ENCODE assay signal across 16 cellular contexts in the genomic region with DNA sequence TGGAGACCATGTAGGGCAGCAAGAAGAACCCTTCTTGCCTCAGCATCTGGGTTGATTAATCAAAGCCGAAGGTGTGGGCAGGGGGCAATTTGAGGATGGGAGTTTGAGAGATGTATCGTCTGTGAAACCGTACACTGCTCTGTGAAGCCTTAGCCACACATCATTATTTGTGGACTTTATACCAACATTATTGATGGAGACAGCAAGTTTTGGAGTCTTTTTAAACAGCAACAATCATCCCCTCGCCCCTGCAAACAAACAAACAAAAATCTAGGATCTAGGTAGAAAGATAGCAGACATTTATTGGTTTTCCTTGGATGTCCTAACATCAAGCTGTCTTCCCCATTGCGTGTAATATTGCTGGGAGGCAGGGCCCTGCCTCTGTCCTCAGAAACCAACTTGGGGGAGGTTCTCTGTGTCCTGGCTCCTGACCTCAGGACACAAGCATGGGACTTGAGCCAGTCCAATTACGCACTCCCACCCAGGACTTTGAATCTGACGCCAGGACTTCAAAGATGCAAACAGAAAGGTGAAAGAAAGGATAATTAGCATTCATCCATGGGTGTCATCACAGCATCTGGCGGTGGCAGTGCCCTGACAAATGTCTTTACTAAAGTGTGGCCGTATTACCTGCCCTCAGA.
A peak's percentile ranks its signal among the peaks of the same experiment; 100 is the strongest.
DNase-seq lines count a peak whose midpoint lies in the region; ATAC-seq and TF ChIP-seq lines count a peak whose summit lies in the region.
"Had no signal": no experiment of that assay in that cellular context is flagged by ENCODE, and none has a peak within 500 bp of the region (broad histone marks: within the 10 kb centered on the region; RNA-seq: fewer than 3 reads in every experiment).

No MANE protein-coding gene starts in this region.

- H3K4me1 ChIP-seq in OCI-LY7 (ENCODE audit: insufficient read depth, low read length, poor library complexity, severe bottlenecking) (no peaks in the 10 kb centered on the region), psoas muscle (peaks cover 42% of the 10 kb centered on the region), left ventricle myocardium inferior (peaks cover 36% of the 10 kb centered on the region), ovary (ENCODE audit: insufficient read depth) (peaks cover 1% of the 10 kb centered on the region)

- 0 out of 2 replicates have a peak overlapping the region, but pooled peaks have one; percentile 25 for H2AFZ ChIP-seq in OCI-LY7 (ENCODE audit: low read length)

- H3K36me3 ChIP-seq in OCI-LY7 (ENCODE audit: insufficient read depth, low read length) (no peaks in the 10 kb centered on the region), psoas muscle (ENCODE audit: insufficient read depth in 1 of 2, low read depth in 1 of 2) (no peaks in the 10 kb centered on the region), left ventricle myocardium inferior (no peaks in the 10 kb centered on the region), ovary (no peaks in the 10 kb centered on the region)

- DNase-seq in CD4-positive, alpha-beta T cell, result no peak
- DNase-seq in OCI-LY7 (ENCODE audit: low spot score) (no peak), epithelial cell of prostate (ENCODE audit: low read depth, low spot score) (no peak), psoas muscle (no peak), CD14-positive monocyte (ENCODE audit: low spot score) (no peak), left ventricle myocardium inferior (no peak), ovary (no peak)
- DNase-seq in activated CD4-positive, alpha-beta T cell treated with anti-CD3 and anti-CD28 coated beads, Interleukin-2, amount 50 U/mL, for 1 hour, result no peak
- DNase-seq: activated T-cell treated with anti-CD3 and anti-CD28 coated beads, Interleukin-2, amount 50 U/mL, for 72 hours; central memory CD4-positive, alpha-beta T cell; effector CD8-positive, alpha-beta T cell; natural killer cell; NCI-H187 treated with DMSO at 0.1 percent for 48 hours; stimulated activated CD4-positive, alpha-beta T cell treated with anti-CD3 and anti-CD28 coated beads, Interleukin-1b, Interleukin-23, amount 100 ng/mL, for 48 hours had no signal

- intact Hi-C loops in CD4-positive, alpha-beta T cell (cut with DNase I, micrococcal nuclease), result no loop called here
- intact Hi-C loops in OCI-LY7 (cut with micrococcal nuclease; ENCODE audit: unreplicated experiment), result no loop called here
- intact Hi-C loops in psoas muscle (cut with DNase I), result loop anchor here in 1 of 2 donors (10.0 kb wide), 1 partner anchor 73 kb away; no protein-coding TSS in a partner anchor
- intact Hi-C loops in CD14-positive monocyte (cut with micrococcal nuclease), result no loop called here
- intact Hi-C loops in left ventricle myocardium inferior (cut with micrococcal nuclease), result no loop called here
- intact Hi-C loops in ovary (cut with DNase I), result no loop called here

- peaks cover 29% of the 10 kb centered on the region for H3K4me1 Mint-ChIP-seq in CD4-positive, alpha-beta T cell (ENCODE audit: low read depth)
- H3K4me1 Mint-ChIP-seq in CD14-positive monocyte, result peaks cover 30% of the 10 kb centered on the region

- H3K27me3 Mint-ChIP-seq in CD4-positive, alpha-beta T cell, result no peaks in the 10 kb centered on the region
- peaks cover 1 to 2% (median 2%) of the 10 kb centered on the region in 3 donors for H3K27me3 Mint-ChIP-seq in CD14-positive monocyte (ENCODE audit: low read depth in 3 of 3)
- H3K27me3 Mint-ChIP-seq: activated CD4-positive, alpha-beta memory T cell treated with anti-CD3 and anti-CD28 coated beads for 36 hours had no signal

- H3K4me2 ChIP-seq in OCI-LY7 (ENCODE audit: low read length), result no peak overlapping the region

- ATAC-seq in CD4-positive, alpha-beta T cell (ENCODE audit: poor library complexity), result no peak
- peak in 1 of 4 donors; percentile 21 for ATAC-seq in psoas muscle
- ATAC-seq: activated T-cell treated with anti-CD3 and anti-CD28 coated beads, Interleukin-2, amount 50 U/mL, for 72 hours had no signal

- WGBS in psoas muscle, 3 donors, result 74 to 78% (median 78%) methylated on average over 9 of the region's 9 CpGs
- WGBS in ovary, 3 donors, result 82 to 90% (median 85%) methylated on average over 9 of the region's 9 CpGs

- peaks cover 4% of the 10 kb centered on the region for H3K9me3 Mint-ChIP-seq in CD4-positive, alpha-beta T cell
- H3K9me3 Mint-ChIP-seq in CD14-positive monocyte, result peaks cover 2 to 7% (median 4%) of the 10 kb centered on the region in 7 donors
- H3K9me3 Mint-ChIP-seq: natural killer cell had no signal

- no peak overlapping the region for H3K27ac ChIP-seq in CD4-positive, alpha-beta T cell (ENCODE audit: low read depth, low read length)
- H3K27ac ChIP-seq in OCI-LY7 (ENCODE audit: low read depth, low read length, poor library complexity, severe bottlenecking), result no peak overlapping the region
- H3K27ac ChIP-seq in epithelial cell of prostate, result peak overlapping the region; percentile 78
- H3K27ac ChIP-seq in psoas muscle, result peak overlapping the region; percentile 53
- H3K27ac ChIP-seq in left ventricle myocardium inferior (replicated peaks), result no peak overlapping the region
- no peak overlapping the region for H3K27ac ChIP-seq in ovary

- BruUV-seq in OCI-LY7 (replicated peaks; lab: Mats Ljungman, UMichigan), result no TSS peak

- TF ChIP-seq EP300 in ovary (IDR thresholded peaks at IDR 0.05), result no peak

- CTCF ChIA-PET in CD4-positive, alpha-beta T cell (lab: Charles Lee), result no interaction called here
- CTCF ChIA-PET in OCI-LY7 (lab: Charles Lee; ENCODE audit: unreplicated experiment), result no interaction called here

- no peaks in the 10 kb centered on the region for H3K27me3 ChIP-seq in CD4-positive, alpha-beta T cell (ENCODE audit: control insufficient read depth, insufficient read depth, low read length)
- no peaks in the 10 kb centered on the region for H3K27me3 ChIP-seq in psoas muscle (ENCODE audit: insufficient read depth in 3 of 3, low read length in 2 of 3)
- no peaks in the 10 kb centered on the region for H3K27me3 ChIP-seq in left ventricle myocardium inferior (ENCODE audit: low read depth)
- H3K27me3 ChIP-seq in ovary, result no peaks in the 10 kb centered on the region

- no peak for TF ChIP-seq POLR2A in ovary (IDR thresholded peaks at IDR 0.05)

- no peaks in the 10 kb centered on the region for H3K9me2 ChIP-seq in OCI-LY7 (ENCODE audit: insufficient read depth, low read length)

- POLR2A ChIA-PET in CD4-positive, alpha-beta T cell (lab: Charles Lee), result no interaction called here
- POLR2A ChIA-PET in OCI-LY7 (lab: Charles Lee), result no interaction called here

- no peak overlapping the region for H3K4me3 Mint-ChIP-seq in CD4-positive, alpha-beta T cell
- H3K4me3 Mint-ChIP-seq in CD14-positive monocyte, result no peak overlapping the region
- H3K4me3 Mint-ChIP-seq: activated CD4-positive, alpha-beta memory T cell treated with anti-CD3 and anti-CD28 coated beads for 36 hours; activated T-cell treated with anti-CD3 and anti-CD28 coated beads, Interleukin-2, amount 50 U/mL, for 72 hours; H9; natural killer cell had no signal

- no peaks in the 10 kb centered on the region for H3K9me3 ChIP-seq in CD4-positive, alpha-beta T cell (ENCODE audit: control insufficient read depth, low read length)
- H3K9me3 ChIP-seq in OCI-LY7 (ENCODE audit: low read length) (no peaks in the 10 kb centered on the region), psoas muscle (no peaks in the 10 kb centered on the region), left ventricle myocardium inferior (replicated peaks) (peaks cover 12% of the 10 kb centered on the region), ovary (no peaks in the 10 kb centered on the region)

- no peak overlapping the region for H3K4me3 ChIP-seq in OCI-LY7 (ENCODE audit: low read depth, low read length, poor library complexity, severe bottlenecking)
- H3K4me3 ChIP-seq in psoas muscle, result no peak overlapping the region
- no peak overlapping the region for H3K4me3 ChIP-seq in left ventricle myocardium inferior
- no peak overlapping the region for H3K4me3 ChIP-seq in ovary

- peak overlapping the region; percentile 34 for H3K27ac Mint-ChIP-seq in CD4-positive, alpha-beta T cell
- peak overlapping the region in 3 of 7 donors; percentile 15 to 65 (median 17) for H3K27ac Mint-ChIP-seq in CD14-positive monocyte
- H3K27ac Mint-ChIP-seq: activated T-cell treated with anti-CD3 and anti-CD28 coated beads, Interleukin-2, amount 50 U/mL, for 72 hours; H9; natural killer cell had no signal

- peaks cover 15% of the 10 kb centered on the region for H3K36me3 Mint-ChIP-seq in CD4-positive, alpha-beta T cell (ENCODE audit: low read depth)
- H3K36me3 Mint-ChIP-seq in CD14-positive monocyte, result peaks cover 0 to 3% of the 10 kb centered on the region in 2 donors

- H4K20me1 ChIP-seq in OCI-LY7 (ENCODE audit: insufficient read depth, low read length), result no peaks in the 10 kb centered on the region

- no peaks in the 10 kb centered on the region for H3K79me2 ChIP-seq in OCI-LY7 (ENCODE audit: insufficient read depth, low read depth, low read length)

- TF ChIP-seq CTCF in CD4-positive, alpha-beta T cell (IDR thresholded peaks at IDR 0.05), result no peak
- TF ChIP-seq CTCF in OCI-LY7 (conservative IDR thresholded peaks at IDR 0.05; ENCODE audit: low read length), result no peak
- TF ChIP-seq CTCF in psoas muscle (IDR thresholded peaks at IDR 0.05), result no peak
- TF ChIP-seq CTCF in CD14-positive monocyte (IDR thresholded peaks at IDR 0.05), result no peak
- TF ChIP-seq CTCF in left ventricle myocardium inferior (IDR thresholded peaks at IDR 0.05; ENCODE audit: borderline replicate concordance), result no peak
- TF ChIP-seq CTCF in ovary (IDR thresholded peaks at IDR 0.05), result no peak

Comparison
In these comparisons a context has a peak if more than half of its experiments do, and no peak if none do; other contexts are left out.
1. H3K27ac ChIP-seq: peak in epithelial cell of prostate (single experiment) and psoas muscle (single experiment); none in CD4-positive, alpha-beta T cell (single experiment), OCI-LY7 (single experiment), left ventricle myocardium inferior (single experiment) and ovary (0 of 2).